In genomic region chr3:39287216-39287858, GRCh38 we compare ENCODE assay signal across 26 cellular contexts. TPM values are rescaled to one million over a fixed set of nuclear protein-coding genes. Genes with fewer than 3 reads are reported as not detected.
A peak's percentile ranks its signal among the peaks of the same experiment; 100 is the strongest.
DNase-seq lines count a peak whose midpoint lies in the region; ATAC-seq, FAIRE-seq and TF ChIP-seq lines count a peak whose summit lies in the region.
"Had no signal": no experiment of that assay in that cellular context is flagged by ENCODE, and none has a peak within 500 bp of the region (broad histone marks: within the 10 kb centered on the region; RNA-seq: fewer than 3 reads in every experiment).

No MANE protein-coding gene starts in this region.

- H2AFZ ChIP-seq in MM.1S (ENCODE audit: low read length) = peak overlapping the region; percentile 46

- H3K9ac ChIP-seq in MM.1S (ENCODE audit: low read length) = peak overlapping the region; percentile 35; the same call in 1 of the 2 replicates

- H3K4me1 ChIP-seq in MM.1S (ENCODE audit: low read length) (peaks cover 59% of the 10 kb centered on the region), pancreas (peaks cover 4 to 9% (median 4%) of the 10 kb centered on the region in 3 donors), Peyer's patch (peaks cover 0 to 4% (median 0%) of the 10 kb centered on the region in 4 donors)
- H3K4me1 ChIP-seq: left ventricle myocardium inferior, testis had no signal

- TF ChIP-seq CTCF in MM.1S (IDR thresholded peaks at IDR 0.05; ENCODE audit: low read length) (no peak), pancreas (IDR thresholded peaks at IDR 0.05) (no peak), Peyer's patch (IDR thresholded peaks at IDR 0.05) (no peak)

- H4K20me1 ChIP-seq in MM.1S (ENCODE audit: insufficient read depth, low read length) = no peaks in the 10 kb centered on the region

- H3K4me2 ChIP-seq in MM.1S (ENCODE audit: low read depth, low read length) = peak overlapping the region; percentile 48

- ATAC-seq in pancreas = peak in 3 of 4 donors; percentile 45 to 61 (median 46)
- ATAC-seq in activated naive CD8-positive, alpha-beta T cell treated with anti-CD3 and anti-CD28 coated beads, Interleukin-2, amount 50 U/mL, for 24 hours = no peak

- H3K79me2 ChIP-seq in MM.1S (ENCODE audit: low read length) = no peaks in the 10 kb centered on the region

- no peaks in the 10 kb centered on the region for H3K27me3 ChIP-seq in MM.1S (replicated peaks; ENCODE audit: insufficient read depth, low read length)
- no peaks in the 10 kb centered on the region for H3K27me3 ChIP-seq in pancreas
- no peaks in the 10 kb centered on the region for H3K27me3 ChIP-seq in Peyer's patch
- H3K27me3 ChIP-seq: heart left ventricle, testis had no signal

- H3F3A ChIP-seq in MM.1S (ENCODE audit: insufficient read depth, low read length) = peaks cover 24% of the 10 kb centered on the region

- no peak for TF ChIP-seq POLR2A in GM12892 (IDR thresholded peaks at IDR 0.05; ENCODE audit: low read depth, low read length)
- no peak for TF ChIP-seq POLR2A in Peyer's patch (IDR thresholded peaks at IDR 0.05)

- WGBS in pancreas, 2 donors = 41 to 44% methylated on average over 6 of the region's 6 CpGs

- H3K27me3 Mint-ChIP-seq in activated naive CD8-positive, alpha-beta T cell treated with anti-CD3 and anti-CD28 coated beads, Interleukin-2, amount 50 U/mL, for 24 hours = no peaks in the 10 kb centered on the region
- H3K27me3 Mint-ChIP-seq: CD4-positive, alpha-beta memory T cell had no signal

- no peak overlapping the region for H3K27ac Mint-ChIP-seq in activated naive CD8-positive, alpha-beta T cell treated with anti-CD3 and anti-CD28 coated beads, Interleukin-2, amount 50 U/mL, for 24 hours

- no peak overlapping the region for H3K4me3 Mint-ChIP-seq in activated naive CD8-positive, alpha-beta T cell treated with anti-CD3 and anti-CD28 coated beads, Interleukin-2, amount 50 U/mL, for 24 hours
- H3K4me3 Mint-ChIP-seq: neural crest cell; stimulated activated effector memory CD8-positive, alpha-beta T cell treated with anti-CD3 and anti-CD28 coated beads, Interleukin-12 subunit alpha, Interleukin-12 subunit beta, amount 100 ng/mL, for 72 hours had no signal

- no peaks in the 10 kb centered on the region for H3K36me3 Mint-ChIP-seq in activated naive CD8-positive, alpha-beta T cell treated with anti-CD3 and anti-CD28 coated beads, Interleukin-2, amount 50 U/mL, for 24 hours (ENCODE audit: low read depth)
- H3K36me3 Mint-ChIP-seq: CD4-positive, alpha-beta memory T cell; stimulated activated effector memory CD8-positive, alpha-beta T cell treated with anti-CD3 and anti-CD28 coated beads, Interleukin-12 subunit alpha, Interleukin-12 subunit beta, amount 100 ng/mL, for 72 hours had no signal

- peaks cover 52% of the 10 kb centered on the region for H3K4me1 Mint-ChIP-seq in activated naive CD8-positive, alpha-beta T cell treated with anti-CD3 and anti-CD28 coated beads, Interleukin-2, amount 50 U/mL, for 24 hours

- H3K4me3 ChIP-seq in MM.1S (ENCODE audit: low read length) (peak overlapping the region; percentile 2; the same call in 1 of the 2 replicates), pancreas (no peak overlapping the region), Peyer's patch (no peak overlapping the region)
- H3K4me3 ChIP-seq: heart left ventricle, left ventricle myocardium inferior, testis had no signal

- DNase-seq in GM12892 (ENCODE audit: insufficient read length) = no peak
- no peak for DNase-seq in MM.1S
- DNase-seq in SW480 (ENCODE audit: low spot score) = peak; percentile 13
- peak in 1 of 6 donors; percentile 32 for DNase-seq in pancreas
- DNase-seq in OCI-M2 (lab: John Stamatoyannopoulos, UW; ENCODE audit: unreplicated experiment) = no peak
- no peak for DNase-seq in Peyer's patch
- no peak for DNase-seq in activated naive CD8-positive, alpha-beta T cell treated with anti-CD3 and anti-CD28 coated beads, Interleukin-2, amount 50 U/mL, for 24 hours
- DNase-seq: activated CD4-positive, alpha-beta T cell treated with anti-CD3 and anti-CD28 coated beads, Interleukin-2, amount 50 U/mL, for 4 hours; activated CD8-positive, alpha-beta memory T cell treated with anti-CD3 and anti-CD28 coated beads, Interleukin-2, amount 50 U/mL, for 4 hours; activated effector memory CD4-positive, alpha-beta T cell treated with anti-CD3 and anti-CD28 coated beads, Interleukin-2, amount 50 U/mL, for 16 hours; CD4-positive, alpha-beta memory T cell; cerebellar nuclear complex; DMS79; heart left ventricle; left ventricle myocardium inferior; NCI-H1105; NCI-H2107; NCI-H526 treated with DMSO at 0.1 percent for 48 hours; posterior cingulate gyrus; testis; WERI-Rb-1 had no signal

- H3K36me3 ChIP-seq in MM.1S (replicated peaks; ENCODE audit: insufficient read depth, low read length) (no peaks in the 10 kb centered on the region), pancreas (no peaks in the 10 kb centered on the region), Peyer's patch (no peaks in the 10 kb centered on the region)
- H3K36me3 ChIP-seq: heart left ventricle, left ventricle myocardium inferior, WERI-Rb-1 had no signal

- intact Hi-C loops in pancreas (cut with DNase I) = loop anchor here (5.0 to 10.0 kb wide), 3 partner anchors 95 to 163 kb away; partner anchors contain the start of gene XIRP1 (in 1 of the 3)

- H3K9me2 ChIP-seq in MM.1S (replicated peaks; ENCODE audit: insufficient read depth, low read length) = no peaks in the 10 kb centered on the region

- no peaks in the 10 kb centered on the region for H3K9me3 ChIP-seq in MM.1S (replicated peaks; ENCODE audit: insufficient read depth, low read length)
- H3K9me3 ChIP-seq in pancreas = no peaks in the 10 kb centered on the region
- no peaks in the 10 kb centered on the region for H3K9me3 ChIP-seq in Peyer's patch
- H3K9me3 ChIP-seq: heart left ventricle, left ventricle myocardium inferior, testis had no signal

- H3K9me3 Mint-ChIP-seq in activated naive CD8-positive, alpha-beta T cell treated with anti-CD3 and anti-CD28 coated beads, Interleukin-2, amount 50 U/mL, for 24 hours = no peaks in the 10 kb centered on the region
- H3K9me3 Mint-ChIP-seq: CD4-positive, alpha-beta memory T cell; neural crest cell; stimulated activated effector memory CD8-positive, alpha-beta T cell treated with anti-CD3 and anti-CD28 coated beads, Interleukin-12 subunit alpha, Interleukin-12 subunit beta, amount 100 ng/mL, for 72 hours had no signal

- FAIRE-seq in GM12892 (lab: Jason Lieb, UNC) (peak; percentile 5), pancreas (lab: Jason Lieb, UNC) (no peak)
- FAIRE-seq: H54 had no signal

- H3K27ac ChIP-seq in MM.1S (ENCODE audit: low read length) (peak overlapping the region; percentile 86), pancreas (no peak overlapping the region), Peyer's patch (no peak overlapping the region)
- H3K27ac ChIP-seq: epithelial cell of prostate, heart left ventricle, left ventricle myocardium inferior, testis, WERI-Rb-1 had no signal

RNA-seq across cellular contexts. Expression of gene CX3CR1, which starts 7.5 kb away (rescaled TPM):
- 0.11 TPM for polyA plus RNA-seq in GM12892 (2012; ENCODE audit: missing spikeins)
- total RNA-seq in pancreas = 10 to 100 TPM in 1 of 6 donors, 1 to 10 TPM in 4, under 1 TPM in 1; 0.23 to 13.0 (median 1.6) TPM
- polyA plus RNA-seq in pancreas = under 1 TPM; 0.08 to 0.14 TPM
- not detected for total RNA-seq in Peyer's patch
- total RNA-seq: SK-MEL-5 had no signal

RNA-seq across cellular contexts. Expression of gene CCR8, which starts 42.2 kb away (rescaled TPM):
- 9.3 TPM for polyA plus RNA-seq in GM12892 (2012; ENCODE audit: missing spikeins)
- total RNA-seq in pancreas (not detected), Peyer's patch (not detected)
- not detected for polyA plus RNA-seq in pancreas
- total RNA-seq: left ventricle myocardium inferior, neural crest cell, SK-MEL-5, testis had no signal
- polyA plus RNA-seq: heart left ventricle had no signal
